In the genomic region with DNA sequence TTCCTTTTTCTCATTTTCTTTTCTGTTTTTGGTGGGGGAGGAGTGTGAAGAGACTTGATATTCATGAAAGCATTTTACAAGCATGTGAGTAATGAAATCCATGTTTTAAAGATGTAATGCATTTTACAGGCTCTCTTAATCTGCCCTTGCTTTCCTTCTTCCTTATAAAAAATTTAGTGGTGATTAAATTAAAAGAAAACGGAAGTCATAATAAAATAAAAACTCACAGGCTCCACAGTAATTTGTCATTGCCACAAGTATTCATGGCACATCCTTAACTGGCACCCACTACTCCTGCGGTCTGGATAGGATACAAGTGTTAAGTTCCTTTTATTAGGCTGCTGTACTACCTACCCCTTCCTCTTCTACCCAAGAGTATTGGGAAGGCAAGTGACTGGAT, we compare ENCODE assay signal across 27 cellular contexts.
"Had no signal": no experiment of that assay in that cellular context is flagged by ENCODE, and none has a peak within 500 bp of the region (broad histone marks: within the 10 kb centered on the region; RNA-seq: fewer than 3 reads in every experiment).

No MANE protein-coding gene starts in this region.

- H3K36me3 ChIP-seq: left lung, lower lobe of right lung, ovary, right atrium auricular region, right lobe of liver, stomach, thyroid gland, transverse colon, upper lobe of left lung, vagina had no signal

- H3K9me3 ChIP-seq: left lung, lower lobe of right lung, ovary, right atrium auricular region, right lobe of liver, stomach, testis, thyroid gland, transverse colon, upper lobe of left lung, vagina had no signal

- H3K36me3 Mint-ChIP-seq: immature natural killer cell; naive B cell; natural killer cell; stimulated activated naive B cell treated with anti-CD40 and anti-IgM and Interleukin-4, amounts not matched to agents 10 μg/mL and 1 μg/mL and 100 μg/mL, for 72 hours had no signal

- H3K4me3 Mint-ChIP-seq: immature natural killer cell; natural killer cell; nephron progenitor cell; stimulated activated naive B cell treated with anti-CD40 and anti-IgM and Interleukin-4, amounts not matched to agents 10 μg/mL and 1 μg/mL and 100 μg/mL, for 72 hours had no signal

- H3K4me3 ChIP-seq: left lung, lower lobe of right lung, ovary, right atrium auricular region, right lobe of liver, skin epidermis, stomach, testis, thyroid gland, transverse colon, upper lobe of left lung, vagina had no signal

- H3K4me1 ChIP-seq: left lung, lower lobe of right lung, right atrium auricular region, right lobe of liver, stomach, testis, thyroid gland, transverse colon, upper lobe of left lung, vagina had no signal

- DNase-seq: immature natural killer cell; kidney; left colon; left lung; lower lobe of right lung; mammary epithelial cell; mesenchymal stem cell; naive B cell; natural killer cell; nephron progenitor cell; ovary; right lobe of liver; stimulated activated CD4-positive, alpha-beta T cell treated with anti-CD3 and anti-CD28 coated beads, Interleukin-12 subunit alpha, Interleukin-12 subunit beta, amount 100 ng/mL, for 4 hours; stimulated activated CD4-positive, alpha-beta T cell treated with anti-CD3 and anti-CD28 coated beads, Interleukin-15, amount 100 ng/mL, for 24 hours; stimulated activated CD4-positive, alpha-beta T cell treated with anti-CD3 and anti-CD28 coated beads, Interleukin-2, amount 100 ng/mL, for 24 hours; stimulated activated CD4-positive, alpha-beta T cell treated with anti-CD3 and anti-CD28 coated beads, Interleukin-4, amount 100 ng/mL, for 1 hour; stimulated activated naive B cell treated with anti-CD40 and anti-IgM and Interleukin-4, amounts not matched to agents 10 μg/mL and 1 μg/mL and 100 μg/mL, for 72 hours; stimulated activated naive CD8-positive, alpha-beta T cell treated with anti-CD3 and anti-CD28 coated beads, Interleukin-15, Interleukin-2, amounts not matched to agents 100 U/mL and 50 U/mL, for 24 hours; stomach; testis; thyroid gland; transverse colon; upper lobe of left lung had no signal

- H3K27me3 ChIP-seq: left lung, ovary, right atrium auricular region, right lobe of liver, stomach, testis, thyroid gland, transverse colon, upper lobe of left lung, vagina had no signal

- ATAC-seq: left colon; left lung; lower lobe of right lung; natural killer cell; right lobe of liver; stimulated activated naive B cell treated with anti-CD40 and anti-IgM and Interleukin-4, amounts not matched to agents 10 μg/mL and 1 μg/mL and 100 μg/mL, for 72 hours; stimulated activated naive CD8-positive, alpha-beta T cell treated with anti-CD3 and anti-CD28 coated beads, Interleukin-15, Interleukin-2, amounts not matched to agents 100 U/mL and 50 U/mL, for 24 hours had no signal

- H3K27ac Mint-ChIP-seq: immature natural killer cell; naive B cell; natural killer cell; nephron progenitor cell; progenitor cell of endocrine pancreas; stimulated activated naive B cell treated with anti-CD40 and anti-IgM and Interleukin-4, amounts not matched to agents 10 μg/mL and 1 μg/mL and 100 μg/mL, for 72 hours had no signal

- H3K27me3 Mint-ChIP-seq: naive B cell; progenitor cell of endocrine pancreas; stimulated activated naive B cell treated with anti-CD40 and anti-IgM and Interleukin-4, amounts not matched to agents 10 μg/mL and 1 μg/mL and 100 μg/mL, for 72 hours had no signal

- H3K4me1 Mint-ChIP-seq: immature natural killer cell; naive B cell; natural killer cell; stimulated activated naive B cell treated with anti-CD40 and anti-IgM and Interleukin-4, amounts not matched to agents 10 μg/mL and 1 μg/mL and 100 μg/mL, for 72 hours had no signal

- H3K27ac ChIP-seq: left lung, lower lobe of right lung, ovary, right atrium auricular region, right lobe of liver, skin epidermis, stomach, testis, thyroid gland, transverse colon, upper lobe of left lung, vagina had no signal
